In genomic region chr3:148042663-148043445, GRCh38 we compare ENCODE assay signal across 14 cellular contexts.
A peak's percentile ranks its signal among the peaks of the same experiment; 100 is the strongest.
DNase-seq lines count a peak whose midpoint lies in the region; ATAC-seq and TF ChIP-seq lines count a peak whose summit lies in the region.
"Had no signal": no experiment of that assay in that cellular context is flagged by ENCODE, and none has a peak within 500 bp of the region (broad histone marks: within the 10 kb centered on the region; RNA-seq: fewer than 3 reads in every experiment).

No MANE protein-coding gene starts in this region.

- H3K36me3 ChIP-seq in MG63 (no peaks in the 10 kb centered on the region), Peyer's patch (no peaks in the 10 kb centered on the region), OCI-LY7 (ENCODE audit: insufficient read depth, low read length) (no peaks in the 10 kb centered on the region)
- H3K36me3 ChIP-seq: ascending aorta, transverse colon had no signal

- H3K4me3 ChIP-seq in MG63 (no peak overlapping the region), Peyer's patch (no peak overlapping the region), OCI-LY7 (ENCODE audit: low read depth, low read length, poor library complexity, severe bottlenecking) (no peak overlapping the region)
- H3K4me3 ChIP-seq: ascending aorta, transverse colon had no signal

- TF ChIP-seq CTCF in Peyer's patch (IDR thresholded peaks at IDR 0.05) (no peak), OCI-LY7 (conservative IDR thresholded peaks at IDR 0.05; ENCODE audit: low read length) (no peak)

- DNase-seq in EH (ENCODE audit: low read depth) = peak; percentile 76
- peak; percentile 9 for DNase-seq in MG63
- peak; percentile 21 for DNase-seq in astrocyte of the hippocampus (ENCODE audit: low read depth, low spot score)
- DNase-seq in iris pigment epithelial cell (ENCODE audit: low read depth) = peak; percentile 59
- no peak for DNase-seq in nucleus accumbens (lab: John Stamatoyannopoulos, UW)
- DNase-seq in Peyer's patch = no peak
- no peak for DNase-seq in OCI-LY7 (ENCODE audit: low spot score)
- DNase-seq: activated CD4-positive, alpha-beta T cell treated with anti-CD3 and anti-CD28 coated beads, Interleukin-2, amount 10 ng/mL, durations not matched to agents 7 days and 5 days; activated naive CD4-positive, alpha-beta T cell; transverse colon had no signal

- no peaks in the 10 kb centered on the region for H3K9me2 ChIP-seq in OCI-LY7 (ENCODE audit: insufficient read depth, low read length)

- CTCF ChIA-PET in OCI-LY7 (lab: Charles Lee; ENCODE audit: unreplicated experiment) = no interaction called here

- H3K4me1 ChIP-seq in Peyer's patch (no peaks in the 10 kb centered on the region), OCI-LY7 (ENCODE audit: insufficient read depth, low read length, poor library complexity, severe bottlenecking) (no peaks in the 10 kb centered on the region)
- H3K4me1 ChIP-seq: ascending aorta, transverse colon had no signal

- H3K27ac ChIP-seq in Peyer's patch (no peak overlapping the region), OCI-LY7 (ENCODE audit: low read depth, low read length, poor library complexity, severe bottlenecking) (no peak overlapping the region)
- H3K27ac ChIP-seq: ascending aorta, transverse colon had no signal

- BruUV-seq in OCI-LY7 (replicated peaks; lab: Mats Ljungman, UMichigan) = no TSS peak

- H3K27me3 ChIP-seq in MG63 (no peaks in the 10 kb centered on the region), Peyer's patch (no peaks in the 10 kb centered on the region)
- H3K27me3 ChIP-seq: ascending aorta, transverse colon had no signal

- H3K9me3 ChIP-seq in MG63 (no peaks in the 10 kb centered on the region), Peyer's patch (no peaks in the 10 kb centered on the region), OCI-LY7 (ENCODE audit: low read length) (no peaks in the 10 kb centered on the region)
- H3K9me3 ChIP-seq: ascending aorta, transverse colon had no signal

- POLR2A ChIA-PET in OCI-LY7 (lab: Charles Lee) = no interaction called here

- H4K20me1 ChIP-seq in OCI-LY7 (ENCODE audit: insufficient read depth, low read length) = no peaks in the 10 kb centered on the region; the same call in 1 of the 2 replicates

- no peak overlapping the region for H2AFZ ChIP-seq in OCI-LY7 (ENCODE audit: low read length)

- no peak for ATAC-seq in GM18520 (IDR thresholded peaks at IDR 0.05; ENCODE audit: unreplicated experiment)
- ATAC-seq: natural killer cell treated with Interleukin-12 subunit alpha and Interleukin-12 subunit beta and Interleukin-15 and Interleukin-18, amount 100 ng/mL, for 72 hours; stimulated activated memory B cell treated with anti-CD40 and anti-IgM and Interleukin-4, amounts not matched to agents 10 μg/mL and 1 μg/mL and 100 μg/mL, for 72 hours had no signal

- no peaks in the 10 kb centered on the region for H3K79me2 ChIP-seq in OCI-LY7 (ENCODE audit: insufficient read depth, low read depth, low read length)

- intact Hi-C loops in OCI-LY7 (cut with micrococcal nuclease; ENCODE audit: unreplicated experiment) = no loop called here

- no peak overlapping the region for H3K4me2 ChIP-seq in OCI-LY7 (ENCODE audit: low read length)

- TF ChIP-seq POLR2A in Peyer's patch (IDR thresholded peaks at IDR 0.05) = no peak

Comparison
In these comparisons a context has a peak if more than half of its experiments do, and no peak if none do; other contexts are left out.
1. DNase-seq: peak in EH (single experiment), MG63 (single experiment), astrocyte of the hippocampus (single experiment) and iris pigment epithelial cell (single experiment); none in nucleus accumbens (0 of 56), Peyer's patch (0 of 3) and OCI-LY7 (single experiment).